Comparison of ENCODE assay signal across 8 cellular contexts in the genomic region with DNA sequence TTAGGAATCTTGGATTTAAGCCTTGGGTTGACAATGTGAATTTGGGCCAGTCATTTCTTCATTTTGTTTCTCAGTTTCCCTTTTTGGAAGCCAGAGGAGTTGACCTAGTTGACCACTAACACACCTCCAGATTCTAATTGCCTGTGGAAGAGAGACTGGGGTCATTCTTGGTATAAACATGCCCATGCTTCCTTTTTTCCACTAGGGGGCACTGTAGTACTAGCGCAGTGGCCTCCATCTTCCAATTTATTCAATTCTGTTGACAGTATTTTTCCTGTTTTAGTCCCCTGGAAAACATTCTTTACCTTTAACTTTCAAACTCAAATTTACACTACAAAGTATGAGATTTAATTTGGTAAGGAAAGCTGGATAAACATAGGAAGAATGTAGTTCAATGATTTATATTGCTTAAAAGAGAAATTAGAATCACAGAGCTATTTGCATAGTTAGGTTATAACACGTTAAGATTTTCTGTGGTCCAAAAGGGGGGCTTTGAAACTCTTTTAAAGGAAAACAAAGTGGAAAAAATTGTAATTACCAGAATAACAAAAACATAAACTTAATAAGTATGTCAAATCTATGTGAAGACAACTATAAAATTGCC. TPM values are rescaled to one million over a fixed set of nuclear protein-coding genes. Genes with fewer than 3 reads are reported as not detected.
A peak's percentile ranks its signal among the peaks of the same experiment; 100 is the strongest.
DNase-seq lines count a peak whose midpoint lies in the region; ATAC-seq, FAIRE-seq and TF ChIP-seq lines count a peak whose summit lies in the region.

No MANE protein-coding gene starts in this region.

- H4K20me1 ChIP-seq in GM12878 (ENCODE audit: control insufficient read depth, insufficient read depth), result no peaks in the 10 kb centered on the region

- no peaks in the 10 kb centered on the region for H3K27me3 ChIP-seq in GM12878 (replicated peaks in 1 of 2; ENCODE audit: control insufficient read depth in 2 of 2, insufficient read depth in 2 of 2, low read length in 1 of 2)
- H3K27me3 ChIP-seq in thyroid gland, result no peaks in the 10 kb centered on the region

- no peaks in the 10 kb centered on the region for H3K79me2 ChIP-seq in GM12878 (ENCODE audit: control insufficient read depth, insufficient read depth, low read length)

- H3K36me3 ChIP-seq in GM12878 (ENCODE audit: control insufficient read depth in 2 of 2, insufficient read depth in 2 of 2, low read length in 1 of 2) (no peaks in the 10 kb centered on the region), thyroid gland (no peaks in the 10 kb centered on the region)

- intact Hi-C loops in GM12878 (cut with micrococcal nuclease; ENCODE audit: unreplicated experiment) (loop anchor here (1.0 to 5.0 kb wide), 6 partner anchors 81 to 428 kb away; no protein-coding TSS in a partner anchor), thyroid gland (cut with DNase I) (loop anchor here (10.0 kb wide), 3 partner anchors 270 to 430 kb away; no protein-coding TSS in a partner anchor)

- DNase-seq in stimulated activated naive CD4-positive, alpha-beta T cell (lab: John Stamatoyannopoulos, UW), result peak in 4 of 6 experiments; percentile 5 to 67 (median 42)
- DNase-seq in stimulated activated naive CD4-positive, alpha-beta T cell treated with Interleukin-2 at 50 U/mL for 16 hours (lab: John Stamatoyannopoulos, UW), result no peak
- DNase-seq in NCI-H748 treated with DMSO at 0.1 percent for 48 hours (lab: John Stamatoyannopoulos, UW) (peak; percentile 67), GM12878 (ENCODE audit: low read depth, low spot score) (no peak), thyroid gland (peak in 1 of 2 donors; percentile 13)

- FAIRE-seq in GM12878 (lab: Jason Lieb, UNC) (peak; percentile 98), islet of Langerhans (lab: Jason Lieb, UNC) (peak; percentile 76)

- H3K9ac ChIP-seq in GM12878 (ENCODE audit: control insufficient read depth, insufficient read depth, low read length), result no peak overlapping the region

- no peaks in the 10 kb centered on the region for H3K9me3 ChIP-seq in GM12878 (replicated peaks; ENCODE audit: control insufficient read depth, insufficient read depth, low read length)
- no peaks in the 10 kb centered on the region for H3K9me3 ChIP-seq in thyroid gland

- no peak overlapping the region for H3K27ac ChIP-seq in GM12878 (ENCODE audit: control insufficient read depth, insufficient read depth)
- no peak overlapping the region for H3K27ac ChIP-seq in thyroid gland

- TF ChIP-seq EP300 in GM12878 (IDR thresholded peaks at IDR 0.05; ENCODE audit: borderline replicate concordance in 1 of 2, control insufficient read depth in 1 of 2, low read depth in 2 of 2, low read length in 2 of 2), result no peak

- SMC1A ChIA-PET in GM12878 (lab: Charles Lee; ENCODE audit: uncharacterized antibody, unreplicated experiment), result interaction anchor here (0.7 to 7.8 kb wide), 24 partner anchors 9 to 428 kb away, joined by 3 to 208 read pairs (median 4); a partner anchor contains a TSS

- H3K4me1 ChIP-seq in GM12878 (ENCODE audit: control insufficient read depth, insufficient read depth, low read length) (no peaks in the 10 kb centered on the region), thyroid gland (peaks cover 0 to 8% of the 10 kb centered on the region in 2 donors)

- H3K4me3 ChIP-seq in GM12878 (no peak overlapping the region), thyroid gland (replicated peaks in 1 of 3) (no peak overlapping the region)

- no peak overlapping the region; the same call in 1 of the 2 replicates for H2AFZ ChIP-seq in GM12878 (ENCODE audit: control insufficient read depth, low read depth, low read length)

- H3K4me2 ChIP-seq in GM12878 (ENCODE audit: control insufficient read depth, insufficient read depth), result no peak overlapping the region

- TF ChIP-seq RAD21 in GM12878 (IDR thresholded peaks at IDR 0.05; ENCODE audit: insufficient read depth, low read depth, low read length), result peak; percentile 98

- TF ChIP-seq POLR2A in GM12878 (IDR thresholded peaks at IDR 0.05; ENCODE audit: low read depth, low read length) (no peak), thyroid gland (IDR thresholded peaks at IDR 0.05) (no peak)

- WGBS in GM12878 (ENCODE audit: insufficient coverage, insufficient replicate concordance, low lambda C conversion rate, missing lambda C conversion rate), result 20% methylated on average over 2 of the region's 2 CpGs
- WGBS in thyroid gland, 2 donors, result 45% methylated on average over 2 of the region's 2 CpGs

- CTCF ChIA-PET in GM12878 (lab: Yijun Ruan, JAX), result interaction anchor here (0.5 to 7.8 kb wide), 70 partner anchors 8 to 533 kb away, joined by 3 to 273 read pairs (median 4); a partner anchor contains a TSS

- in situ Hi-C loops in GM12878 (cut with MboI), result loop anchor here (5.0 to 25.0 kb wide), 4 partner anchors 77 to 1198 kb away; a partner anchor contains a TSS

- BruUV-seq in GM12878 (replicated peaks; lab: Mats Ljungman, UMichigan), result no TSS peak

- POLR2A ChIA-PET in GM12878 (lab: Charles Lee), result no interaction called here

- peak; percentile 66 for ATAC-seq in HG03175 (IDR thresholded peaks at IDR 0.05; ENCODE audit: unreplicated experiment)
- peak; percentile 84 for ATAC-seq in GM12878
- no peak for ATAC-seq in GM21390 (IDR thresholded peaks at IDR 0.05; ENCODE audit: unreplicated experiment)

- RAD21 ChIA-PET in GM12878 (lab: Charles Lee; ENCODE audit: unreplicated experiment), result interaction anchor here (0.6 to 7.6 kb wide), 14 partner anchors 15 to 395 kb away, joined by 3 to 102 read pairs (median 4); no protein-coding TSS in a partner anchor

- TF ChIP-seq CTCF in GM12878 (IDR thresholded peaks at IDR 0.05 in 2 of 3, conservative IDR thresholded peaks at IDR 0.05 in 1 of 3; ENCODE audit: control insufficient read depth in 2 of 3, extremely low read depth in 1 of 3, insufficient read depth in 1 of 3, low read depth in 3 of 3, low read length in 3 of 3) (peak; percentile 82 to 93 (median 91)), thyroid gland (IDR thresholded peaks at IDR 0.05) (peak; percentile 88 to 96 (median 90))

TF ChIP-seq in GM12878, 131 proteins besides CTCF, POLR2A, EP300 and RAD21:
- TF ChIP-seq, protein P1, sequence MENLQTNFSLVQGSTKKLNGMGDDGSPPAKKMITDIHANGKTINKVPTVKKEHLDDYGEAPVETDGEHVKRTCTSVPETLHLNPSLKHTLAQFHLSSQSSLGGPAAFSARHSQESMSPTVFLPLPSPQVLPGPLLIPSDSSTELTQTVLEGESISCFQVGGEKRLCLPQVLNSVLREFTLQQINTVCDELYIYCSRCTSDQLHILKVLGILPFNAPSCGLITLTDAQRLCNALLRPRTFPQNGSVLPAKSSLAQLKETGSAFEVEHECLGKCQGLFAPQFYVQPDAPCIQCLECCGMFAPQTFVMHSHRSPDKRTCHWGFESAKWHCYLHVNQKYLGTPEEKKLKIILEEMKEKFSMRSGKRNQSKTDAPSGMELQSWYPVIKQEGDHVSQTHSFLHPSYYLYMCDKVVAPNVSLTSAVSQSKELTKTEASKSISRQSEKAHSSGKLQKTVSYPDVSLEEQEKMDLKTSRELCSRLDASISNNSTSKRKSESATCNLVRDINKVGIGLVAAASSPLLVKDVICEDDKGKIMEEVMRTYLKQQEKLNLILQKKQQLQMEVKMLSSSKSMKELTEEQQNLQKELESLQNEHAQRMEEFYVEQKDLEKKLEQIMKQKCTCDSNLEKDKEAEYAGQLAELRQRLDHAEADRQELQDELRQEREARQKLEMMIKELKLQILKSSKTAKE (IDR thresholded peaks at IDR 0.05; ENCODE audit: low read depth, poor library complexity, severe bottlenecking), result peak; percentile 38
- TF ChIP-seq ZNF274 (IDR thresholded peaks at IDR 0.05; ENCODE audit: insufficient read depth, insufficient read length) (no peak), YY1 (IDR thresholded peaks at IDR 0.05; ENCODE audit: low read depth, low read length) (peak; percentile 86), ZNF207 (IDR thresholded peaks at IDR 0.05; ENCODE audit: borderline replicate concordance) (peak; percentile 55; the same call in 1 of the 2 replicates), TBL1XR1 (IDR thresholded peaks at IDR 0.05; ENCODE audit: low read depth, low read length) (no peak), TCF12 (IDR thresholded peaks at IDR 0.05; ENCODE audit: low read depth, low read length) (no peak), SMC3 (IDR thresholded peaks at IDR 0.05; ENCODE audit: borderline replicate concordance, low read length) (peak; percentile 95), RB1 (IDR thresholded peaks at IDR 0.05; ENCODE audit: borderline replicate concordance) (0 out of 2 replicates have a peak, but pooled peaks have one; percentile 53)
- TF ChIP-seq, protein P2, sequence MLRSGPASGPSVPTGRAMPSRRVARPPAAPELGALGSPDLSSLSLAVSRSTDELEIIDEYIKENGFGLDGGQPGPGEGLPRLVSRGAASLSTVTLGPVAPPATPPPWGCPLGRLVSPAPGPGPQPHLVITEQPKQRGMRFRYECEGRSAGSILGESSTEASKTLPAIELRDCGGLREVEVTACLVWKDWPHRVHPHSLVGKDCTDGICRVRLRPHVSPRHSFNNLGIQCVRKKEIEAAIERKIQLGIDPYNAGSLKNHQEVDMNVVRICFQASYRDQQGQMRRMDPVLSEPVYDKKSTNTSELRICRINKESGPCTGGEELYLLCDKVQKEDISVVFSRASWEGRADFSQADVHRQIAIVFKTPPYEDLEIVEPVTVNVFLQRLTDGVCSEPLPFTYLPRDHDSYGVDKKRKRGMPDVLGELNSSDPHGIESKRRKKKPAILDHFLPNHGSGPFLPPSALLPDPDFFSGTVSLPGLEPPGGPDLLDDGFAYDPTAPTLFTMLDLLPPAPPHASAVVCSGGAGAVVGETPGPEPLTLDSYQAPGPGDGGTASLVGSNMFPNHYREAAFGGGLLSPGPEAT (IDR thresholded peaks at IDR 0.05; ENCODE audit: low read depth), result 0 out of 2 replicates have a peak, but pooled peaks have one; percentile 15

RNA-seq across cellular contexts. Expression of a gene that starts 57.5 kb away (rescaled TPM):
- total RNA-seq in GM12878 (2013; cell fraction: nucleolus; rRNA removed), result 61.8 and 83.2 TPM in 2 replicates
- total RNA-seq in GM12878 (2014; rRNA removed) (37.7 and 45.5 TPM in 2 replicates), GM12878 (2014; rRNA removed; fragmentation: Illumina TruSeq; extraction: Trizol) (39.7 and 39.8 TPM in 2 replicates), GM12878 (2021) (54.1 and 54.2 TPM in 2 replicates), thyroid gland (10 to 100 TPM; 23.1 to 38.8 (median 24.7) TPM)
- polyA plus RNA-seq in GM12878 (2011; ENCODE audit: low read depth), result 6.5 TPM
- polyA plus RNA-seq in GM12878 (2011; rRNA removed) (28.1 and 49.6 TPM in 2 replicates), GM12878 (2014; fragmentation: Illumina TruSeq; extraction: Trizol) (32.6 and 38.0 TPM in 2 replicates), GM12878 (2014; fragmentation: Nextera tagmentation; extraction: Ambion mirVana) (10 to 100 TPM in 1 of 2 experiments, 1 to 10 TPM in 1; 7.9 to 11.1 TPM), GM12878 (2014; rRNA removed) (43.2 and 43.8 TPM in 2 replicates), GM12878 (2016; fragmentation: Nextera tagmentation; extraction: Ambion mirVana) (10 to 100 TPM; 42.3 to 46.0 TPM)
- polyA plus RNA-seq in GM12878 (2011; cell fraction: cytosol; rRNA removed), result 7.5 and 9.2 TPM in 2 replicates
- 10.8 and 15.0 TPM in 2 replicates for polyA plus RNA-seq in GM12878 (2011; cell fraction: nucleus; rRNA removed)
- polyA plus RNA-seq in GM12878 (2012), result 10.6 and 13.5 TPM in 2 replicates
- polyA minus RNA-seq in GM12878 (2011; rRNA and poly(A)+ RNA removed), result 17.5 and 31.1 TPM in 2 replicates
- polyA minus RNA-seq in GM12878 (2011; cell fraction: cytosol; rRNA and poly(A)+ RNA removed), result 11.4 and 16.7 TPM in 2 replicates
- polyA minus RNA-seq in GM12878 (2011; cell fraction: nucleus; rRNA and poly(A)+ RNA removed), result 15.0 and 28.9 TPM in 2 replicates

Comparison
In these comparisons a context has a peak if more than half of its experiments do, and no peak if none do; other contexts are left out.
1. DNase-seq: peak in stimulated activated naive CD4-positive, alpha-beta T cell (4 of 6) and NCI-H748 treated with DMSO at 0.1 percent for 48 hours (single experiment); none in stimulated activated naive CD4-positive, alpha-beta T cell treated with Interleukin-2 at 50 U/mL for 16 hours (single experiment) and GM12878 (single experiment).